ENCODE assay signal across 11 cellular contexts in the genomic region with DNA sequence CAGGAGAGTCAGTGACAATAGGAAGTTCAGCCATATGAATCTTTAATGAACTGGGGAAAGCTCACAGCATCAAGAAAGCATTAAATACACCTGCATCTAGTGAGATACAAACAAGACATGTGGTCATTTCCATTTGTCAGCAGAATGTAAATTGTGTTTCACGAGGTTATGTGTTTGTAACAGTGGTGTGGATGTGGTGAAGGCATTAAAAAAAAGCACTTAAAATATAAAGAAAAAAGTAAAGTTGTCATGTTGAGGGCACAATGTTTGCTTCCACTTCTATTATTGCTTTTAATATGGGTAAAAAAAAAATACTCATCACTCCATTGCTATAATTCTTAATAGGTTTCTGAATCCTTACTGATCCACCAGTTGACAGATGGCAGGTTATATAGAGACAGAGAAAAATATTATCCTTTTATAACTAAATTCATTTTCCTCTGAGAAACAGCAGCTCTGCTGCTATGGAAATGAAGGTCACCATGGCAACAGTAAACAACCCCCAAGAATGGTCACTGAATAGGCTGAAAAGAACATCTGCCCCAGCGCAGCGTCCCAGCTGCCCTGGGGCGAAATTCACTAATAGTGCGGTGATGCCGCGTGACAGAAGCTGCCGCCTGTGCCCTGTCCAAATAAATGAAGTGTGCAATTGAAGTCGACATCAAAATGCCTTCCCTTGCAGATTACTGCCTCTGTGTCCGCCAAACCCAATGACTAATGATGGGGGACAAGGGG.
A peak's percentile ranks its signal among the peaks of the same experiment; 100 is the strongest.
DNase-seq lines count a peak whose midpoint lies in the region; ATAC-seq and TF ChIP-seq lines count a peak whose summit lies in the region.
"Had no signal": no experiment of that assay in that cellular context is flagged by ENCODE, and none has a peak within 500 bp of the region (broad histone marks: within the 10 kb centered on the region; RNA-seq: fewer than 3 reads in every experiment).

No MANE protein-coding gene starts in this region.

- peak overlapping the region; percentile 86 for H3K27ac Mint-ChIP-seq in memory B cell

- WGBS in spleen, 5 donors = 88 to 95% (median 94%) methylated on average over 10 of the region's 10 CpGs

- no peaks in the 10 kb centered on the region for H3K9me3 Mint-ChIP-seq in memory B cell

- H3K9me3 ChIP-seq in SJCRH30 (replicated peaks) (no peaks in the 10 kb centered on the region), spleen (no peaks in the 10 kb centered on the region)

- H3K4me1 ChIP-seq in SJCRH30 (peaks cover 8% of the 10 kb centered on the region), spleen (peaks cover 4 to 31% (median 16%) of the 10 kb centered on the region in 6 donors)

- peaks cover 15% of the 10 kb centered on the region for H3K36me3 Mint-ChIP-seq in memory B cell

- TF ChIP-seq CTCF in spleen (IDR thresholded peaks at IDR 0.05 in 8 of 11, conservative IDR thresholded peaks at IDR 0.05 in 3 of 11) = no peak

- H3K27me3 ChIP-seq in SJCRH30 (no peaks in the 10 kb centered on the region), spleen (replicated peaks in 1 of 7) (no peaks in the 10 kb centered on the region)
- H3K27me3 ChIP-seq: BLaER1, heart right ventricle had no signal

- H3K36me3 ChIP-seq in SJCRH30 (peaks cover 4% of the 10 kb centered on the region), spleen (peaks cover 0 to 37% (median 2%) of the 10 kb centered on the region in 6 donors)

- H3K27ac ChIP-seq in SJCRH30 = peak overlapping the region; percentile 49
- no peak overlapping the region for H3K27ac ChIP-seq in spleen
- H3K27ac ChIP-seq: BLaER1, heart right ventricle had no signal

- peak; percentile 94 for DNase-seq in DMS153 treated with DMSO at 0.1 percent for 48 hours (lab: John Stamatoyannopoulos, UW; ENCODE audit: unreplicated experiment)
- peak; percentile 98 to 100 for DNase-seq in NCI-H2081 (lab: John Stamatoyannopoulos, UW)
- DNase-seq in SJCRH30 = peak; percentile 89 to 95
- no peak for DNase-seq in memory B cell (ENCODE audit: low spot score in 2 of 2)
- no peak for DNase-seq in stimulated activated naive CD8-positive, alpha-beta T cell treated with anti-CD3 and anti-CD28 coated beads, Interleukin-15, Interleukin-2, amounts not matched to agents 100 U/mL and 50 U/mL, for 24 hours
- no peak for DNase-seq in cerebellar nuclear complex (lab: John Stamatoyannopoulos, UW)
- DNase-seq in spleen = no peak
- DNase-seq: activated naive CD4-positive, alpha-beta T cell treated with anti-CD3 and anti-CD28 coated beads, Interleukin-2, amount 50 U/mL, for 16 hours; heart right ventricle had no signal

- TF ChIP-seq POLR2A in spleen (IDR thresholded peaks at IDR 0.05) = no peak

- H3K27me3 Mint-ChIP-seq in memory B cell = no peaks in the 10 kb centered on the region

- no peak overlapping the region for H3K4me3 Mint-ChIP-seq in memory B cell

- intact Hi-C loops in spleen (cut with DNase I; ENCODE audit: low total_unique reads) = no loop called here

- peaks cover 25% of the 10 kb centered on the region for H3K4me1 Mint-ChIP-seq in memory B cell

- H3K4me3 ChIP-seq in SJCRH30 = peak overlapping the region; percentile 10
- H3K4me3 ChIP-seq in spleen = no peak overlapping the region
- H3K4me3 ChIP-seq: BLaER1, heart right ventricle had no signal

- ATAC-seq in memory B cell (ENCODE audit: low read depth) (no peak), GM19397 (IDR thresholded peaks at IDR 0.05; ENCODE audit: unreplicated experiment) (no peak)
- ATAC-seq in stimulated activated naive CD8-positive, alpha-beta T cell treated with anti-CD3 and anti-CD28 coated beads, Interleukin-15, Interleukin-2, amounts not matched to agents 100 U/mL and 50 U/mL, for 24 hours = no peak
- ATAC-seq: heart right ventricle had no signal

Comparison
In these comparisons a context has a peak if more than half of its experiments do, and no peak if none do; other contexts are left out.
1. DNase-seq: peak in DMS153 treated with DMSO at 0.1 percent for 48 hours (single experiment), NCI-H2081 (2 of 2) and SJCRH30 (2 of 2); none in memory B cell (0 of 2), stimulated activated naive CD8-positive, alpha-beta T cell treated with anti-CD3 and anti-CD28 coated beads, Interleukin-15, Interleukin-2, amounts not matched to agents 100 U/mL and 50 U/mL, for 24 hours (single experiment), cerebellar nuclear complex (0 of 2) and spleen (single experiment).